In genomic region chrX:7254144-7254543, GRCh38 we compare ENCODE assay signal across 21 cellular contexts.
"Had no signal": no experiment of that assay in that cellular context is flagged by ENCODE, and none has a peak within 500 bp of the region (broad histone marks: within the 10 kb centered on the region; RNA-seq: fewer than 3 reads in every experiment).

No MANE protein-coding gene starts in this region.

- H3K4me1 Mint-ChIP-seq: stimulated activated effector memory CD8-positive, alpha-beta T cell treated with anti-CD3 and anti-CD28 coated beads, Interleukin-12 subunit alpha, Interleukin-12 subunit beta, amount 100 ng/mL, for 72 hours had no signal

- H3K4me2 ChIP-seq: smooth muscle cell had no signal

- H3K27me3 ChIP-seq: esophagus squamous epithelium, gastroesophageal sphincter, neutrophil, tibial artery, upper lobe of left lung, uterus had no signal

- H3K27me3 Mint-ChIP-seq: dendritic cell treated with granulocyte-macrophage colony-stimulating factor and Interleukin-4, amounts not matched to agents 40 ng/mL and 50 ng/mL, for 4 days; effector memory CD8-positive, alpha-beta T cell; naive thymus-derived CD8-positive, alpha-beta T cell; progenitor cell of endocrine pancreas; stimulated activated naive CD8-positive, alpha-beta T cell treated with anti-CD3 and anti-CD28 coated beads, Interleukin-15, Interleukin-2, amounts not matched to agents 100 ng/mL and 50 ng/mL, for 24 hours had no signal

- H3K4me3 ChIP-seq: esophagus squamous epithelium, gastroesophageal sphincter, smooth muscle cell, tibial artery, upper lobe of left lung, uterus had no signal

- H3K9me3 ChIP-seq: esophagus squamous epithelium, gastroesophageal sphincter, neutrophil, upper lobe of left lung, uterus had no signal

- H3K27ac Mint-ChIP-seq: dendritic cell treated with granulocyte-macrophage colony-stimulating factor and Interleukin-4, amounts not matched to agents 40 ng/mL and 50 ng/mL, for 4 days; effector memory CD8-positive, alpha-beta T cell; naive thymus-derived CD8-positive, alpha-beta T cell; progenitor cell of endocrine pancreas; stimulated activated effector memory CD8-positive, alpha-beta T cell treated with anti-CD3 and anti-CD28 coated beads, Interleukin-12 subunit alpha, Interleukin-12 subunit beta, amount 100 ng/mL, for 72 hours; stimulated activated naive CD8-positive, alpha-beta T cell treated with anti-CD3 and anti-CD28 coated beads, Interleukin-15, Interleukin-2, amounts not matched to agents 100 ng/mL and 50 ng/mL, for 24 hours had no signal

- ATAC-seq: effector memory CD8-positive, alpha-beta T cell; gastroesophageal sphincter; left cardiac atrium; left ventricle myocardium superior; naive thymus-derived CD8-positive, alpha-beta T cell; right cardiac atrium; stimulated activated effector memory CD8-positive, alpha-beta T cell treated with anti-CD3 and anti-CD28 coated beads, Interleukin-12 subunit alpha, Interleukin-12 subunit beta, amount 100 ng/mL, for 72 hours had no signal

- H3K9me3 Mint-ChIP-seq: dendritic cell treated with granulocyte-macrophage colony-stimulating factor and Interleukin-4, amounts not matched to agents 40 ng/mL and 50 ng/mL, for 4 days; effector memory CD8-positive, alpha-beta T cell; stimulated activated effector memory CD8-positive, alpha-beta T cell treated with anti-CD3 and anti-CD28 coated beads, Interleukin-12 subunit alpha, Interleukin-12 subunit beta, amount 100 ng/mL, for 72 hours; stimulated activated naive CD8-positive, alpha-beta T cell treated with anti-CD3 and anti-CD28 coated beads, Interleukin-15, Interleukin-2, amounts not matched to agents 100 ng/mL and 50 ng/mL, for 24 hours had no signal

- DNase-seq: effector memory CD8-positive, alpha-beta T cell; esophagus squamous epithelium; foreskin fibroblast; kidney; left cardiac atrium; left ventricle myocardium superior; naive thymus-derived CD8-positive, alpha-beta T cell; right cardiac atrium; stimulated activated CD4-positive, alpha-beta T cell treated with anti-CD3 and anti-CD28 coated beads, Interleukin-2, amount 100 ng/mL, for 48 hours; stimulated activated CD8-positive, alpha-beta memory T cell treated with anti-CD3 and anti-CD28 coated beads, Interleukin-4, amount 100 ng/mL, for 48 hours; tibial artery; upper lobe of left lung; uterus had no signal

- H3K27ac ChIP-seq: epithelial cell of prostate, esophagus squamous epithelium, gastroesophageal sphincter, tibial artery, upper lobe of left lung, uterus had no signal

- H3K36me3 ChIP-seq: esophagus squamous epithelium, neutrophil, uterus had no signal

- H3K4me3 Mint-ChIP-seq: dendritic cell treated with granulocyte-macrophage colony-stimulating factor and Interleukin-4, amounts not matched to agents 40 ng/mL and 50 ng/mL, for 4 days; effector memory CD8-positive, alpha-beta T cell; stimulated activated effector memory CD8-positive, alpha-beta T cell treated with anti-CD3 and anti-CD28 coated beads, Interleukin-12 subunit alpha, Interleukin-12 subunit beta, amount 100 ng/mL, for 72 hours; stimulated activated naive CD8-positive, alpha-beta T cell treated with anti-CD3 and anti-CD28 coated beads, Interleukin-15, Interleukin-2, amounts not matched to agents 100 ng/mL and 50 ng/mL, for 24 hours had no signal

- H3K4me1 ChIP-seq: gastroesophageal sphincter, uterus had no signal
